13 cellular contexts compared by ENCODE assay signal in the genomic region with DNA sequence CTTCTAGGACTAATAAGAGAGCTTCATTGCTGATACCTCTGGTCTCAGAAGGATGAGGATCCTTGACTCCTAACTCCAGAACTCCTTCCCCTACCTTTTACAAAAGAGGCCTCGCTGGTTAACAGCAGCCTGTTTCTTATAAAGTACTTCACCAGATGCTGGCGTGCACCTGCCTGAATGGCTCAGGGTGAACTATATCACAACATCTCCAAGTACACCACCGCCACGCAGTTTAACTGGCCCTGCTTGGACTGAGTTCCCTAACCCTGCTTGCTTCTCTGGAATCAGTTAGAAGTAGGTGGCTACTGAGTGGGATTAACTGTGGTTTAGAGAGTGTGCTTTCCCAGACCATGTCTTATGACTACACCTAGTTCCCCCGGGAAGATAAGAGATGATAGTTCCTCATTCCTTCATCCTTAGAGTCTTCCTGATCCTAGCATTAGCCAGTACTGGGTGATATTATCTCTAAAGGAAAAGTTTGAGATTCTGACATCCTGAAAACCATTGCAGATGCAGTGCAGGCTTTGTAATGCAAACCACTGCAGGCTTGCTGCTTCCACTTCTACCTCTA. TPM values are rescaled to one million over a fixed set of nuclear protein-coding genes. Genes with fewer than 3 reads are reported as not detected.
DNase-seq lines count a peak whose midpoint lies in the region; ATAC-seq and TF ChIP-seq lines count a peak whose summit lies in the region.
"Had no signal": no experiment of that assay in that cellular context is flagged by ENCODE, and none has a peak within 500 bp of the region (broad histone marks: within the 10 kb centered on the region; RNA-seq: fewer than 3 reads in every experiment).

No MANE protein-coding gene starts in this region.

- H3K27ac ChIP-seq in CD8-positive, alpha-beta memory T cell (ENCODE audit: low read depth, low read length), result no peak overlapping the region
- peak overlapping the region; percentile 99 for H3K27ac ChIP-seq in psoas muscle

- H3K4me1 ChIP-seq in CD8-positive, alpha-beta memory T cell (ENCODE audit: insufficient read depth, low read length), result peaks cover 73% of the 10 kb centered on the region
- H3K4me1 ChIP-seq in psoas muscle, result peaks cover 61% of the 10 kb centered on the region

- no peak overlapping the region for H3K4me3 ChIP-seq in CD8-positive, alpha-beta memory T cell (ENCODE audit: low read length)
- H3K4me3 ChIP-seq in psoas muscle, result peak overlapping the region; percentile 97

- CTCF ChIA-PET in CD8-positive, alpha-beta memory T cell (lab: Charles Lee), result interaction anchor here (0.9 to 4.3 kb wide), 3 partner anchors 10 to 102 kb away, joined by 3 to 19 read pairs (median 15); no protein-coding TSS in a partner anchor
- CTCF ChIA-PET in T-cell (lab: Charles Lee), result interaction anchor here (0.6 to 3.4 kb wide), 5 partner anchors 10 to 99 kb away, joined by 3 to 11 read pairs (median 4); partner anchors contain the start of gene SLC2A3 (in 1 of the 2)

- H3K27me3 ChIP-seq in CD8-positive, alpha-beta memory T cell (ENCODE audit: insufficient read depth, low read length, poor library complexity, severe bottlenecking), result no peaks in the 10 kb centered on the region
- no peaks in the 10 kb centered on the region for H3K27me3 ChIP-seq in psoas muscle (ENCODE audit: insufficient read depth in 3 of 3, low read length in 2 of 3)
- H3K27me3 ChIP-seq: uterus had no signal

- intact Hi-C loops in psoas muscle (cut with DNase I), result loop anchor here (5.0 to 10.0 kb wide), 3 partner anchors 47 to 841 kb away; partner anchors contain the start of gene NECAP1 (in 1 of the 2)
- intact Hi-C loops in activated CD4-positive, alpha-beta T cell treated with anti-CD3 and anti-CD28 coated beads, Interleukin-2, amount 10 ng/mL, durations not matched to agents 24 days and 14 days (cut with micrococcal nuclease), result no loop called here

- 38 to 57% (median 41%) methylated on average over 5 of the region's 5 CpGs for WGBS in psoas muscle, 3 donors

- peaks cover 2% of the 10 kb centered on the region for H3K36me3 ChIP-seq in CD8-positive, alpha-beta memory T cell (ENCODE audit: insufficient read depth, low read length)
- peaks cover 0 to 9% of the 10 kb centered on the region in 2 donors for H3K36me3 ChIP-seq in psoas muscle (ENCODE audit: insufficient read depth in 1 of 2, low read depth in 1 of 2)
- H3K36me3 ChIP-seq: uterus had no signal

- no peak for DNase-seq in CD8-positive, alpha-beta memory T cell
- no peak for DNase-seq in T-cell
- DNase-seq in glomerular visceral epithelial cell (ENCODE audit: extremely low spot score), result peak; percentile 18
- DNase-seq in psoas muscle, result no peak
- no peak for DNase-seq in GOT3 (lab: John Stamatoyannopoulos, UW)
- DNase-seq in NCI-H187 (lab: John Stamatoyannopoulos, UW), result no peak
- no peak for DNase-seq in activated CD4-positive, alpha-beta T cell treated with anti-CD3 and anti-CD28 coated beads, Interleukin-2, amount 10 ng/mL, durations not matched to agents 24 days and 14 days
- DNase-seq: DMS79 treated with DMSO at 0.1 percent for 48 hours; effector CD4-positive, alpha-beta T cell; NCI-H524 treated with DMSO at 0.1 percent for 48 hours; uterus had no signal

- H3K27me3 Mint-ChIP-seq in CD8-positive, alpha-beta memory T cell, result no peaks in the 10 kb centered on the region
- H3K27me3 Mint-ChIP-seq in T-cell, result no peaks in the 10 kb centered on the region
- H3K27me3 Mint-ChIP-seq in activated CD4-positive, alpha-beta T cell treated with anti-CD3 and anti-CD28 coated beads, Interleukin-2, amount 10 ng/mL, durations not matched to agents 24 days and 14 days, result no peaks in the 10 kb centered on the region

- peaks cover 70 to 76% (median 74%) of the 10 kb centered on the region in 3 donors for H3K4me1 Mint-ChIP-seq in CD8-positive, alpha-beta memory T cell
- H3K4me1 Mint-ChIP-seq in T-cell, result peaks cover 70 to 73% (median 71%) of the 10 kb centered on the region in 3 donors
- H3K4me1 Mint-ChIP-seq in activated CD4-positive, alpha-beta T cell treated with anti-CD3 and anti-CD28 coated beads, Interleukin-2, amount 10 ng/mL, durations not matched to agents 24 days and 14 days, result peaks cover 61% of the 10 kb centered on the region

- H3K4me3 Mint-ChIP-seq in CD8-positive, alpha-beta memory T cell, result peak overlapping the region; percentile 24 to 94 (median 88)
- H3K4me3 Mint-ChIP-seq in T-cell, result peak overlapping the region in 2 of 3 donors; percentile 88 to 93
- no peak overlapping the region for H3K4me3 Mint-ChIP-seq in activated CD4-positive, alpha-beta T cell treated with anti-CD3 and anti-CD28 coated beads, Interleukin-2, amount 10 ng/mL, durations not matched to agents 24 days and 14 days

- H3K27ac Mint-ChIP-seq in CD8-positive, alpha-beta memory T cell, result peak overlapping the region; percentile 32 to 96 (median 86)
- peak overlapping the region; percentile 68 to 70 for H3K27ac Mint-ChIP-seq in T-cell
- H3K27ac Mint-ChIP-seq in activated CD4-positive, alpha-beta T cell treated with anti-CD3 and anti-CD28 coated beads, Interleukin-2, amount 10 ng/mL, durations not matched to agents 24 days and 14 days, result no peak overlapping the region

- no peaks in the 10 kb centered on the region for H3K9me3 ChIP-seq in CD8-positive, alpha-beta memory T cell (ENCODE audit: low read length)
- no peaks in the 10 kb centered on the region for H3K9me3 ChIP-seq in psoas muscle
- H3K9me3 ChIP-seq: uterus had no signal

- TF ChIP-seq CTCF in psoas muscle (IDR thresholded peaks at IDR 0.05), result no peak

- ATAC-seq in T-cell (replicated peaks in 1 of 4), result no peak
- ATAC-seq in psoas muscle, result no peak
- ATAC-seq in HG02973 (IDR thresholded peaks at IDR 0.05; ENCODE audit: unreplicated experiment), result no peak

- peaks cover 0 to 18% (median 0%) of the 10 kb centered on the region in 3 donors for H3K36me3 Mint-ChIP-seq in CD8-positive, alpha-beta memory T cell
- peaks cover 5% of the 10 kb centered on the region for H3K36me3 Mint-ChIP-seq in T-cell
- peaks cover 15% of the 10 kb centered on the region for H3K36me3 Mint-ChIP-seq in activated CD4-positive, alpha-beta T cell treated with anti-CD3 and anti-CD28 coated beads, Interleukin-2, amount 10 ng/mL, durations not matched to agents 24 days and 14 days (ENCODE audit: low read depth)

- no peaks in the 10 kb centered on the region for H3K9me3 Mint-ChIP-seq in CD8-positive, alpha-beta memory T cell
- H3K9me3 Mint-ChIP-seq in T-cell, result no peaks in the 10 kb centered on the region
- no peaks in the 10 kb centered on the region for H3K9me3 Mint-ChIP-seq in activated CD4-positive, alpha-beta T cell treated with anti-CD3 and anti-CD28 coated beads, Interleukin-2, amount 10 ng/mL, durations not matched to agents 24 days and 14 days

- POLR2A ChIA-PET in CD8-positive, alpha-beta memory T cell (lab: Charles Lee), result no interaction called here
- POLR2A ChIA-PET in T-cell (lab: Charles Lee), result interaction anchor here in 1 of 2 donors (0.6 to 1.1 kb wide), 2 partner anchors 31 to 99 kb away, joined by 3 to 8 read pairs; partner anchors contain the start of gene SLC2A3

RNA-seq across cellular contexts. Expression of gene FOXJ2, which starts 3.0 kb away (rescaled TPM):
- 10 to 100 TPM; 22.3 to 22.5 TPM for total RNA-seq in CD8-positive, alpha-beta memory T cell
- 18.3 TPM for polyA plus RNA-seq in CD8-positive, alpha-beta memory T cell
- total RNA-seq in T-cell (10 to 100 TPM; 24.5 to 31.9 (median 28.2) TPM), psoas muscle (10 to 100 TPM; 24.5 to 51.3 (median 37.7) TPM)
- 10 to 100 TPM in 1 of 3 donors, 1 to 10 TPM in 2; 7.9 to 24.1 (median 9.5) TPM for polyA plus RNA-seq in psoas muscle
- total RNA-seq in activated CD4-positive, alpha-beta T cell treated with anti-CD3 and anti-CD28 coated beads, Interleukin-2, amount 10 ng/mL, durations not matched to agents 24 days and 14 days, result 18.5 and 18.6 TPM in 2 replicates

RNA-seq across cellular contexts. Expression of gene C3AR1, which starts 30.6 kb away (rescaled TPM):
- 1 to 10 TPM; 1.2 to 2.0 TPM for total RNA-seq in CD8-positive, alpha-beta memory T cell
- 15.5 TPM for polyA plus RNA-seq in CD8-positive, alpha-beta memory T cell
- 1 to 10 TPM in 4 of 5 donors, under 1 TPM in 1; 0.68 to 5.1 (median 2.4) TPM for total RNA-seq in T-cell
- 1 to 10 TPM; 2.9 to 4.9 (median 4.0) TPM for total RNA-seq in psoas muscle
- polyA plus RNA-seq in psoas muscle, result 1 to 10 TPM in 1 of 3 donors, under 1 TPM in 2; 0.82 to 1.4 (median 0.91) TPM
- 0.56 and 0.73 TPM in 2 replicates for total RNA-seq in activated CD4-positive, alpha-beta T cell treated with anti-CD3 and anti-CD28 coated beads, Interleukin-2, amount 10 ng/mL, durations not matched to agents 24 days and 14 days
- total RNA-seq: lung microvascular endothelial cell had no signal

RNA-seq across cellular contexts. Expression of gene NECAP1, which starts 46.5 kb away (rescaled TPM):
- total RNA-seq in CD8-positive, alpha-beta memory T cell, result 10 to 100 TPM; 27.1 to 34.0 TPM
- polyA plus RNA-seq in CD8-positive, alpha-beta memory T cell, result 21.2 TPM
- total RNA-seq in T-cell (10 to 100 TPM; 43.9 to 86.6 (median 46.4) TPM), psoas muscle (10 to 100 TPM; 13.8 to 19.4 (median 16.6) TPM)
- 10 to 100 TPM; 11.5 to 19.3 (median 15.9) TPM for polyA plus RNA-seq in psoas muscle
- total RNA-seq in activated CD4-positive, alpha-beta T cell treated with anti-CD3 and anti-CD28 coated beads, Interleukin-2, amount 10 ng/mL, durations not matched to agents 24 days and 14 days, result 34.8 and 36.2 TPM in 2 replicates
